1 cellular context compared by ENCODE assay signal in the genomic region with DNA sequence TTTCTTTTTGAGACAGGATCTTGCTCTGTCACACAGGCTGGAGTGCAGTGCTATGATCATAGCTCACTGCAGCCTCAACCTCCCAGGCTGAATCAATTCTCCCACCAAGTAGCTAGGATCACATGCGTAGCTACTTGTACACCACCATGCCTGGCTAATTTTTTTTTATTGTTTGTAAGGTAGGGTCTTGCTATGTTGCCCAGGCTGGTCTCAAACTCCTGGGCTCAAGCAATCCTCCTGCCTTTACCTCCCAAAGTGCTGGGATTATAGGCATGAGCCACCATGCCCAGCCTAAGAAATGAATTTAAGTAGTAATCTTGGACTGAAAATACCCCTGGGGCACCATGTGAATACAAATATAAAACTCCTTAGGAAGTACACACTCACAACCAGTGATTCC.
TF ChIP-seq lines count a peak whose summit lies in the region.

No MANE protein-coding gene starts in this region.

TF ChIP-seq in HepG2, 621 proteins besides CTCF, POLR2A, EP300 and RAD21:
- TF ChIP-seq TBX2 (CRISPR knock-in tag; IDR thresholded peaks at IDR 0.05; ENCODE audit: borderline replicate concordance) (no peak), ZNF121 (CRISPR knock-in tag; IDR thresholded peaks at IDR 0.05) (peak; percentile 65), ZNF382 (CRISPR knock-in tag; IDR thresholded peaks at IDR 0.05; ENCODE audit: borderline replicate concordance) (no peak), ZNF546 (CRISPR knock-in tag; conservative IDR thresholded peaks at IDR 0.05) (no peak), FOXO1 (CRISPR knock-in tag; IDR thresholded peaks at IDR 0.05) (no peak)
- TF ChIP-seq, protein P1, sequence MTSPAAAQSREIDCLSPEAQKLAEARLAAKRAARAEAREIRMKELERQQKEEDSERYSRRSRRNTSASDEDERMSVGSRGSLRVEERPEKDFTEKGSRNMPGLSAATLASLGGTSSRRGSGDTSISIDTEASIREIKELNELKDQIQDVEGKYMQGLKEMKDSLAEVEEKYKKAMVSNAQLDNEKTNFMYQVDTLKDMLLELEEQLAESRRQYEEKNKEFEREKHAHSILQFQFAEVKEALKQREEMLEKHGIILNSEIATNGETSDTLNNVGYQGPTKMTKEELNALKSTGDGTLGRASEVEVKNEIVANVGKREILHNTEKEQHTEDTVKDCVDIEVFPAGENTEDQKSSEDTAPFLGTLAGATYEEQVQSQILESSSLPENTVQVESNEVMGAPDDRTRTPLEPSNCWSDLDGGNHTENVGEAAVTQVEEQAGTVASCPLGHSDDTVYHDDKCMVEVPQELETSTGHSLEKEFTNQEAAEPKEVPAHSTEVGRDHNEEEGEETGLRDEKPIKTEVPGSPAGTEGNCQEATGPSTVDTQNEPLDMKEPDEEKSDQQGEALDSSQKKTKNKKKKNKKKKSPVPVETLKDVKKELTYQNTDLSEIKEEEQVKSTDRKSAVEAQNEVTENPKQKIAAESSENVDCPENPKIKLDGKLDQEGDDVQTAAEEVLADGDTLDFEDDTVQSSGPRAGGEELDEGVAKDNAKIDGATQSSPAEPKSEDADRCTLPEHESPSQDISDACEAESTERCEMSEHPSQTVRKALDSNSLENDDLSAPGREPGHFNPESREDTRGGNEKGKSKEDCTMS (CRISPR knock-in tag; conservative IDR thresholded peaks at IDR 0.05): no peak
TF ChIP-seq in HepG2: peak in this region for 1.
